In genomic region chr2:216571909-216572513, GRCh38 we compare ENCODE assay signal across 21 cellular contexts.
DNase-seq lines count a peak whose midpoint lies in the region; ATAC-seq and TF ChIP-seq lines count a peak whose summit lies in the region.
"Had no signal": no experiment of that assay in that cellular context is flagged by ENCODE, and none has a peak within 500 bp of the region (broad histone marks: within the 10 kb centered on the region; RNA-seq: fewer than 3 reads in every experiment).

No MANE protein-coding gene starts in this region.

- WGBS in esophagus muscularis mucosa, result 89% methylated on average over 4 of the region's 4 CpGs

- no peak for TF ChIP-seq POLR2A in esophagus muscularis mucosa (IDR thresholded peaks at IDR 0.05; ENCODE audit: low read depth)

- H3K9me3 Mint-ChIP-seq in activated naive CD8-positive, alpha-beta T cell treated with anti-CD3 and anti-CD28 coated beads, Interleukin-2, amount 50 U/mL, for 24 hours, result peaks cover 5% of the 10 kb centered on the region
- no peaks in the 10 kb centered on the region for H3K9me3 Mint-ChIP-seq in activated naive CD8-positive, alpha-beta T cell treated with anti-CD3 and anti-CD28 coated beads for 36 hours
- H3K9me3 Mint-ChIP-seq in stimulated activated effector memory CD8-positive, alpha-beta T cell treated with anti-CD3 and anti-CD28 coated beads, Interleukin-12 subunit alpha, Interleukin-12 subunit beta, amount 100 ng/mL, for 72 hours, result peaks cover 3% of the 10 kb centered on the region

- H3K36me3 ChIP-seq in esophagus muscularis mucosa, result no peaks in the 10 kb centered on the region
- H3K36me3 ChIP-seq: colonic mucosa had no signal

- H3K4me1 ChIP-seq in esophagus muscularis mucosa, result peaks cover 30 to 56% (median 51%) of the 10 kb centered on the region in 4 donors
- H3K4me1 ChIP-seq: colonic mucosa had no signal

- H3K4me3 ChIP-seq in esophagus muscularis mucosa, result no peak overlapping the region
- H3K4me3 ChIP-seq: colonic mucosa, neural progenitor cell had no signal

- TF ChIP-seq CTCF in esophagus muscularis mucosa (IDR thresholded peaks at IDR 0.05), result no peak

- H3K36me3 Mint-ChIP-seq in activated naive CD8-positive, alpha-beta T cell treated with anti-CD3 and anti-CD28 coated beads, Interleukin-2, amount 50 U/mL, for 24 hours (ENCODE audit: low read depth), result peaks cover 2% of the 10 kb centered on the region
- H3K36me3 Mint-ChIP-seq in activated naive CD8-positive, alpha-beta T cell treated with anti-CD3 and anti-CD28 coated beads for 36 hours, result no peaks in the 10 kb centered on the region
- H3K36me3 Mint-ChIP-seq in stimulated activated effector memory CD8-positive, alpha-beta T cell treated with anti-CD3 and anti-CD28 coated beads, Interleukin-12 subunit alpha, Interleukin-12 subunit beta, amount 100 ng/mL, for 72 hours, result no peaks in the 10 kb centered on the region
- H3K36me3 Mint-ChIP-seq: neural progenitor cell had no signal

- ATAC-seq in activated naive CD8-positive, alpha-beta T cell treated with anti-CD3 and anti-CD28 coated beads, Interleukin-2, amount 50 U/mL, for 24 hours, result peak; percentile 34
- ATAC-seq in stimulated activated effector memory CD8-positive, alpha-beta T cell treated with anti-CD3 and anti-CD28 coated beads, Interleukin-12 subunit alpha, Interleukin-12 subunit beta, amount 100 ng/mL, for 72 hours, result peak; percentile 61
- ATAC-seq in GM19023 (IDR thresholded peaks at IDR 0.05; ENCODE audit: unreplicated experiment), result no peak
- ATAC-seq: SK-N-SH treated with all-trans-retinoic acid at 6 μM for 48 hours had no signal

- DNase-seq in activated naive CD8-positive, alpha-beta T cell treated with anti-CD3 and anti-CD28 coated beads, Interleukin-2, amount 50 U/mL, for 24 hours, result no peak
- DNase-seq in activated naive CD8-positive, alpha-beta T cell treated with anti-CD3 and anti-CD28 coated beads for 36 hours, result no peak
- DNase-seq in HT1080 (ENCODE audit: low read depth) (peak; percentile 24), esophagus muscularis mucosa (ENCODE audit: extremely low spot score) (no peak), SHP77 (lab: John Stamatoyannopoulos, UW) (no peak)
- no peak for DNase-seq in stimulated activated effector memory CD8-positive, alpha-beta T cell treated with anti-CD3 and anti-CD28 coated beads, Interleukin-12 subunit alpha, Interleukin-12 subunit beta, amount 100 ng/mL, for 72 hours (ENCODE audit: low spot score in 2 of 2)
- DNase-seq in effector CD4-positive, alpha-beta T cell, result no peak
- DNase-seq: activated CD4-positive, alpha-beta T cell treated with anti-CD3 and anti-CD28 coated beads for 48 hours; AML-193; CD4-positive, alpha-beta memory T cell; colonic mucosa; DMS 273 treated with DMSO at 0.1 percent for 48 hours; islet precursor cell; NCI-H187 treated with DMSO at 0.1 percent for 48 hours; RPMI8226; stimulated activated CD4-positive, alpha-beta T cell treated with anti-CD3 and anti-CD28 coated beads, Interleukin-15, amount 100 ng/mL, for 24 hours had no signal

- no peak overlapping the region for H3K27ac Mint-ChIP-seq in activated naive CD8-positive, alpha-beta T cell treated with anti-CD3 and anti-CD28 coated beads, Interleukin-2, amount 50 U/mL, for 24 hours
- no peak overlapping the region for H3K27ac Mint-ChIP-seq in activated naive CD8-positive, alpha-beta T cell treated with anti-CD3 and anti-CD28 coated beads for 36 hours
- no peak overlapping the region for H3K27ac Mint-ChIP-seq in stimulated activated effector memory CD8-positive, alpha-beta T cell treated with anti-CD3 and anti-CD28 coated beads, Interleukin-12 subunit alpha, Interleukin-12 subunit beta, amount 100 ng/mL, for 72 hours
- H3K27ac Mint-ChIP-seq: brain; CD4-positive, alpha-beta memory T cell; neural progenitor cell; T-helper 2 cell treated with Interferon-gamma antibody and Interleukin-4, amounts not matched to agents 5 μg/mL and 100 μg/mL, for 36 hours had no signal

- peaks cover 6% of the 10 kb centered on the region for H3K4me1 Mint-ChIP-seq in activated naive CD8-positive, alpha-beta T cell treated with anti-CD3 and anti-CD28 coated beads, Interleukin-2, amount 50 U/mL, for 24 hours
- peaks cover 13% of the 10 kb centered on the region for H3K4me1 Mint-ChIP-seq in activated naive CD8-positive, alpha-beta T cell treated with anti-CD3 and anti-CD28 coated beads for 36 hours
- H3K4me1 Mint-ChIP-seq in stimulated activated effector memory CD8-positive, alpha-beta T cell treated with anti-CD3 and anti-CD28 coated beads, Interleukin-12 subunit alpha, Interleukin-12 subunit beta, amount 100 ng/mL, for 72 hours, result peaks cover 7% of the 10 kb centered on the region

- no peaks in the 10 kb centered on the region for H3K27me3 ChIP-seq in esophagus muscularis mucosa
- H3K27me3 ChIP-seq: colonic mucosa, neural progenitor cell had no signal

- intact Hi-C loops in esophagus muscularis mucosa (cut with DNase I), result no loop called here

- peaks cover 0 to 7% (median 2%) of the 10 kb centered on the region in 4 donors for H3K9me3 ChIP-seq in esophagus muscularis mucosa
- H3K9me3 ChIP-seq: colonic mucosa had no signal

- H3K27me3 Mint-ChIP-seq in activated naive CD8-positive, alpha-beta T cell treated with anti-CD3 and anti-CD28 coated beads, Interleukin-2, amount 50 U/mL, for 24 hours, result peaks cover 4% of the 10 kb centered on the region
- H3K27me3 Mint-ChIP-seq in activated naive CD8-positive, alpha-beta T cell treated with anti-CD3 and anti-CD28 coated beads for 36 hours, result no peaks in the 10 kb centered on the region

- no peak for TF ChIP-seq EP300 in esophagus muscularis mucosa (IDR thresholded peaks at IDR 0.05)

- H3K27ac ChIP-seq in esophagus muscularis mucosa (replicated peaks in 1 of 4), result peak overlapping the region; percentile 81 to 87 (median 82)
- H3K27ac ChIP-seq: colonic mucosa, neural progenitor cell had no signal

- H3K4me3 Mint-ChIP-seq in activated naive CD8-positive, alpha-beta T cell treated with anti-CD3 and anti-CD28 coated beads, Interleukin-2, amount 50 U/mL, for 24 hours, result no peak overlapping the region
- no peak overlapping the region for H3K4me3 Mint-ChIP-seq in activated naive CD8-positive, alpha-beta T cell treated with anti-CD3 and anti-CD28 coated beads for 36 hours
- H3K4me3 Mint-ChIP-seq in stimulated activated effector memory CD8-positive, alpha-beta T cell treated with anti-CD3 and anti-CD28 coated beads, Interleukin-12 subunit alpha, Interleukin-12 subunit beta, amount 100 ng/mL, for 72 hours, result no peak overlapping the region
- H3K4me3 Mint-ChIP-seq: brain; CD4-positive, alpha-beta memory T cell; neural progenitor cell; T-helper 2 cell treated with Interferon-gamma antibody and Interleukin-4, amounts not matched to agents 5 μg/mL and 100 μg/mL, for 36 hours had no signal
